1 cellular context compared by ENCODE assay signal in the genomic region with DNA sequence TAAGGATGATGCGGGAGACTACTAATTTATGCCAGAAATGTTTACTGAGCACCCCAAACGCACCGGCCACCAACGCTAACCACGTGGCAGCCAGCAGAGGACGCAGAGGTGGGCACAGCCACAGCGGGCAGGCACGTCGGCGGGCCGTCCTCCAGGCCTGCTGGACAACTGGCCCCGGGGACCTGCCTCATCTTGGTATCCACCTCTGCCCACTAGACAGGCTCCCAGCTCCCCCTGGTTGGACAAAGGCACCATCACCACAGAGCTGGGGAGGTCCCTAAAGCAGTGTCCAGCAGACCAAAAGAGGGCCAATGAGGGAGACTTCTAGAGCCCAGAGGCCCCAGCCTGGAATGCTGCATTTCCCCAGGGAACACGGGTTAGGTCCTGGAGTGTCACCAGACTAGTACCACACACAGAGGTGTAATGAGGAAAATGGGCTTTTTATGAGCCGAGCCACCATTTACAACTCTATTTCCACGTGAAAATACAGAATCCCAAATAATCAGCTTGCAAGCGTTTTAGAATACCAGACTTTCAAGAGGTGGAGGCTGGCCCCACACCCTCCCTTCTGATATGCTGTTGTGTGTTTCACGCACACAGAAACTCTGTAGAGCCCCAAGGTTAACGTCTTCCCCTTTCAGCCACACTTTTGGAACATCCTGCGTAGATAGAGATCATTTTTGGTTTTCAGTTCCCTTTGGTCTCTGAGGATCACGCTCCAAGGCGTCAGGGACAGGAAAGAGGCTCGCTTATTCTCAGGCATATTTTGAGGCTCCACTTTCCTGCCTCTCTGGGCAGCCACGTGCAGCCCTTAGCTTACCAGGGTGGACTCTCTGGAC.
TF ChIP-seq lines count a peak whose summit lies in the region.

No MANE protein-coding gene starts in this region.

TF ChIP-seq in GM12878, 131 proteins besides CTCF, POLR2A, EP300 and RAD21 (continued from another document and continues in another):
- TF ChIP-seq, protein P1, sequence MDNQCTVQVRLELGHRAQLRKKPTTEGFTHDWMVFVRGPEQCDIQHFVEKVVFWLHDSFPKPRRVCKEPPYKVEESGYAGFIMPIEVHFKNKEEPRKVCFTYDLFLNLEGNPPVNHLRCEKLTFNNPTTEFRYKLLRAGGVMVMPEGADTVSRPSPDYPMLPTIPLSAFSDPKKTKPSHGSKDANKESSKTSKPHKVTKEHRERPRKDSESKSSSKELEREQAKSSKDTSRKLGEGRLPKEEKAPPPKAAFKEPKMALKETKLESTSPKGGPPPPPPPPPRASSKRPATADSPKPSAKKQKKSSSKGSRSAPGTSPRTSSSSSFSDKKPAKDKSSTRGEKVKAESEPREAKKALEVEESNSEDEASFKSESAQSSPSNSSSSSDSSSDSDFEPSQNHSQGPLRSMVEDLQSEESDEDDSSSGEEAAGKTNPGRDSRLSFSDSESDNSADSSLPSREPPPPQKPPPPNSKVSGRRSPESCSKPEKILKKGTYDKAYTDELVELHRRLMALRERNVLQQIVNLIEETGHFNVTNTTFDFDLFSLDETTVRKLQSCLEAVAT (IDR thresholded peaks at IDR 0.05): 0 out of 2 replicates have a peak, but pooled peaks have one; percentile 26
- TF ChIP-seq CREM (IDR thresholded peaks at IDR 0.05; ENCODE audit: low read depth) (peak; percentile 95), YBX1 (IDR thresholded peaks at IDR 0.05) (no peak), NFIC (IDR thresholded peaks at IDR 0.05; ENCODE audit: low read depth, low read length) (peak; percentile 94), ASH2L (IDR thresholded peaks at IDR 0.05; ENCODE audit: borderline replicate concordance, low read depth) (no peak), MTA3 (IDR thresholded peaks at IDR 0.05; ENCODE audit: borderline replicate concordance, low read length) (peak; percentile 92), HDAC2 (IDR thresholded peaks at IDR 0.05) (no peak), TBL1XR1 (IDR thresholded peaks at IDR 0.05; ENCODE audit: low read depth, low read length) (peak; percentile 90), BMI1 (IDR thresholded peaks at IDR 0.05; ENCODE audit: borderline replicate concordance) (peak; percentile 73), ZNF24 (IDR thresholded peaks at IDR 0.05) (peak; percentile 35; the same call in 1 of the 2 replicates), POLR2AphosphoS2 (IDR thresholded peaks at IDR 0.05; ENCODE audit: low read depth, low read length) (peak; percentile 72; the same call in 1 of the 2 replicates), KLF5 (IDR thresholded peaks at IDR 0.05; ENCODE audit: partially characterized antibody) (peak; percentile 92), RBBP5 (conservative IDR thresholded peaks at IDR 0.05) (no peak), MEF2B (IDR thresholded peaks at IDR 0.05; ENCODE audit: partially characterized antibody, poor library complexity, severe bottlenecking) (peak; percentile 88), POLR2AphosphoS5 (IDR thresholded peaks at IDR 0.05; ENCODE audit: low read length) (peak; percentile 94), NR2F1 (conservative IDR thresholded peaks at IDR 0.05) (peak; percentile 95), TCF3 (IDR thresholded peaks at IDR 0.05; ENCODE audit: borderline replicate concordance, insufficient read depth, low read depth, low read length) (peak; percentile 90; the same call in 1 of the 2 replicates), PAX8 (IDR thresholded peaks at IDR 0.05) (no peak), BCL11A (IDR thresholded peaks at IDR 0.05; ENCODE audit: low read depth, low read length) (peak; percentile 97), ZNF384 (IDR thresholded peaks at IDR 0.05; ENCODE audit: borderline replicate concordance, low read depth, low read length) (peak; percentile 48; the same call in 1 of the 2 replicates), BHLHE40 (IDR thresholded peaks at IDR 0.05; ENCODE audit: borderline replicate concordance in 1 of 2, low read depth in 2 of 2, low read length in 1 of 2) (peak; percentile 95 to 98), RCOR1 (conservative IDR thresholded peaks at IDR 0.05; ENCODE audit: low read depth, low read length) (0 out of 2 replicates have a peak, but pooled peaks have one; percentile 44), FOXK2 (IDR thresholded peaks at IDR 0.05) (peak; percentile 25; the same call in 1 of the 2 replicates), SUZ12 (IDR thresholded peaks at IDR 0.05; ENCODE audit: unreplicated experiment) (no peak), SIN3A (IDR thresholded peaks at IDR 0.05; ENCODE audit: low read depth, low read length) (0 out of 2 replicates have a peak, but pooled peaks have one; percentile 17), GATAD2B (conservative IDR thresholded peaks at IDR 0.05; ENCODE audit: low read depth) (no peak; the same call in 1 of the 2 replicates), CBX5 (IDR thresholded peaks at IDR 0.05; ENCODE audit: low read depth) (no peak)
- TF ChIP-seq, protein P2, sequence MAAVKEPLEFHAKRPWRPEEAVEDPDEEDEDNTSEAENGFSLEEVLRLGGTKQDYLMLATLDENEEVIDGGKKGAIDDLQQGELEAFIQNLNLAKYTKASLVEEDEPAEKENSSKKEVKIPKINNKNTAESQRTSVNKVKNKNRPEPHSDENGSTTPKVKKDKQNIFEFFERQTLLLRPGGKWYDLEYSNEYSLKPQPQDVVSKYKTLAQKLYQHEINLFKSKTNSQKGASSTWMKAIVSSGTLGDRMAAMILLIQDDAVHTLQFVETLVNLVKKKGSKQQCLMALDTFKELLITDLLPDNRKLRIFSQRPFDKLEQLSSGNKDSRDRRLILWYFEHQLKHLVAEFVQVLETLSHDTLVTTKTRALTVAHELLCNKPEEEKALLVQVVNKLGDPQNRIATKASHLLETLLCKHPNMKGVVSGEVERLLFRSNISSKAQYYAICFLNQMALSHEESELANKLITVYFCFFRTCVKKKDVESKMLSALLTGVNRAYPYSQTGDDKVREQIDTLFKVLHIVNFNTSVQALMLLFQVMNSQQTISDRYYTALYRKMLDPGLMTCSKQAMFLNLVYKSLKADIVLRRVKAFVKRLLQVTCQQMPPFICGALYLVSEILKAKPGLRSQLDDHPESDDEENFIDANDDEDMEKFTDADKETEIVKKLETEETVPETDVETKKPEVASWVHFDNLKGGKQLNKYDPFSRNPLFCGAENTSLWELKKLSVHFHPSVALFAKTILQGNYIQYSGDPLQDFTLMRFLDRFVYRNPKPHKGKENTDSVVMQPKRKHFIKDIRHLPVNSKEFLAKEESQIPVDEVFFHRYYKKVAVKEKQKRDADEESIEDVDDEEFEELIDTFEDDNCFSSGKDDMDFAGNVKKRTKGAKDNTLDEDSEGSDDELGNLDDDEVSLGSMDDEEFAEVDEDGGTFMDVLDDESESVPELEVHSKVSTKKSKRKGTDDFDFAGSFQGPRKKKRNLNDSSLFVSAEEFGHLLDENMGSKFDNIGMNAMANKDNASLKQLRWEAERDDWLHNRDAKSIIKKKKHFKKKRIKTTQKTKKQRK (IDR thresholded peaks at IDR 0.05; ENCODE audit: low read depth, low read length): no peak
- TF ChIP-seq, protein P3, sequence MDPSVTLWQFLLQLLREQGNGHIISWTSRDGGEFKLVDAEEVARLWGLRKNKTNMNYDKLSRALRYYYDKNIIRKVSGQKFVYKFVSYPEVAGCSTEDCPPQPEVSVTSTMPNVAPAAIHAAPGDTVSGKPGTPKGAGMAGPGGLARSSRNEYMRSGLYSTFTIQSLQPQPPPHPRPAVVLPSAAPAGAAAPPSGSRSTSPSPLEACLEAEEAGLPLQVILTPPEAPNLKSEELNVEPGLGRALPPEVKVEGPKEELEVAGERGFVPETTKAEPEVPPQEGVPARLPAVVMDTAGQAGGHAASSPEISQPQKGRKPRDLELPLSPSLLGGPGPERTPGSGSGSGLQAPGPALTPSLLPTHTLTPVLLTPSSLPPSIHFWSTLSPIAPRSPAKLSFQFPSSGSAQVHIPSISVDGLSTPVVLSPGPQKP (IDR thresholded peaks at IDR 0.05; ENCODE audit: low read depth, low read length): no peak
- TF ChIP-seq, protein P4, sequence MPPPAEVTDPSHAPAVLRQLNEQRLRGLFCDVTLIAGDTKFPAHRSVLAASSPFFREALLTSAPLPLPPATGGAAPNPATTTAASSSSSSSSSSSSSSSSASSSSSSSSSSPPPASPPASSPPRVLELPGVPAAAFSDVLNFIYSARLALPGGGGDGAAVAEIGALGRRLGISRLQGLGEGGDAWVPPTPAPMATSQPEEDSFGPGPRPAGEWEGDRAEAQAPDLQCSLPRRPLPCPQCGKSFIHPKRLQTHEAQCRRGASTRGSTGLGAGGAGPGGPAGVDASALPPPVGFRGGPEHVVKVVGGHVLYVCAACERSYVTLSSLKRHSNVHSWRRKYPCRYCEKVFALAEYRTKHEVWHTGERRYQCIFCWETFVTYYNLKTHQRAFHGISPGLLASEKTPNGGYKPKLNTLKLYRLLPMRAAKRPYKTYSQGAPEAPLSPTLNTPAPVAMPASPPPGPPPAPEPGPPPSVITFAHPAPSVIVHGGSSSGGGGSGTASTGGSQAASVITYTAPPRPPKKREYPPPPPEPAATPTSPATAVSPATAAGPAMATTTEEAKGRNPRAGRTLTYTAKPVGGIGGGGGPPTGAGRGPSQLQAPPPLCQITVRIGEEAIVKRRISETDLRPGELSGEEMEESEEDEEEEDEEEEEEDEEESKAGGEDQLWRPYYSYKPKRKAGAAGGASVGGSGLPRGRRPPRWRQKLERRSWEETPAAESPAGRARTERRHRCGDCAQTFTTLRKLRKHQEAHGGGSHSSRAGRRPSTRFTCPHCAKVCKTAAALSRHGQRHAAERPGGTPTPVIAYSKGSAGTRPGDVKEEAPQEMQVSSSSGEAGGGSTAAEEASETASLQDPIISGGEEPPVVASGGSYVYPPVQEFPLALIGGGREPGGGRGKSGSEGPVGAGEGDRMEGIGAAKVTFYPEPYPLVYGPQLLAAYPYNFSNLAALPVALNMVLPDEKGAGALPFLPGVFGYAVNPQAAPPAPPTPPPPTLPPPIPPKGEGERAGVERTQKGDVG (CRISPR knock-in tag; IDR thresholded peaks at IDR 0.05): 0 out of 2 replicates have a peak, but pooled peaks have one; percentile 13
- TF ChIP-seq, protein P5, sequence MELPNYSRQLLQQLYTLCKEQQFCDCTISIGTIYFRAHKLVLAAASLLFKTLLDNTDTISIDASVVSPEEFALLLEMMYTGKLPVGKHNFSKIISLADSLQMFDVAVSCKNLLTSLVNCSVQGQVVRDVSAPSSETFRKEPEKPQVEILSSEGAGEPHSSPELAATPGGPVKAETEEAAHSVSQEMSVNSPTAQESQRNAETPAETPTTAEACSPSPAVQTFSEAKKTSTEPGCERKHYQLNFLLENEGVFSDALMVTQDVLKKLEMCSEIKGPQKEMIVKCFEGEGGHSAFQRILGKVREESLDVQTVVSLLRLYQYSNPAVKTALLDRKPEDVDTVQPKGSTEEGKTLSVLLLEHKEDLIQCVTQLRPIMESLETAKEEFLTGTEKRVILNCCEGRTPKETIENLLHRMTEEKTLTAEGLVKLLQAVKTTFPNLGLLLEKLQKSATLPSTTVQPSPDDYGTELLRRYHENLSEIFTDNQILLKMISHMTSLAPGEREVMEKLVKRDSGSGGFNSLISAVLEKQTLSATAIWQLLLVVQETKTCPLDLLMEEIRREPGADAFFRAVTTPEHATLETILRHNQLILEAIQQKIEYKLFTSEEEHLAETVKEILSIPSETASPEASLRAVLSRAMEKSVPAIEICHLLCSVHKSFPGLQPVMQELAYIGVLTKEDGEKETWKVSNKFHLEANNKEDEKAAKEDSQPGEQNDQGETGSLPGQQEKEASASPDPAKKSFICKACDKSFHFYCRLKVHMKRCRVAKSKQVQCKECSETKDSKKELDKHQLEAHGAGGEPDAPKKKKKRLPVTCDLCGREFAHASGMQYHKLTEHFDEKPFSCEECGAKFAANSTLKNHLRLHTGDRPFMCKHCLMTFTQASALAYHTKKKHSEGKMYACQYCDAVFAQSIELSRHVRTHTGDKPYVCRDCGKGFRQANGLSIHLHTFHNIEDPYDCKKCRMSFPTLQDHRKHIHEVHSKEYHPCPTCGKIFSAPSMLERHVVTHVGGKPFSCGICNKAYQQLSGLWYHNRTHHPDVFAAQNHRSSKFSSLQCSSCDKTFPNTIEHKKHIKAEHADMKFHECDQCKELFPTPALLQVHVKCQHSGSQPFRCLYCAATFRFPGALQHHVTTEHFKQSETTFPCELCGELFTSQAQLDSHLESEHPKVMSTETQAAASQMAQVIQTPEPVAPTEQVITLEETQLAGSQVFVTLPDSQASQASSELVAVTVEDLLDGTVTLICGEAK (IDR thresholded peaks at IDR 0.05; ENCODE audit: borderline replicate concordance): no peak
- TF ChIP-seq, protein P6, sequence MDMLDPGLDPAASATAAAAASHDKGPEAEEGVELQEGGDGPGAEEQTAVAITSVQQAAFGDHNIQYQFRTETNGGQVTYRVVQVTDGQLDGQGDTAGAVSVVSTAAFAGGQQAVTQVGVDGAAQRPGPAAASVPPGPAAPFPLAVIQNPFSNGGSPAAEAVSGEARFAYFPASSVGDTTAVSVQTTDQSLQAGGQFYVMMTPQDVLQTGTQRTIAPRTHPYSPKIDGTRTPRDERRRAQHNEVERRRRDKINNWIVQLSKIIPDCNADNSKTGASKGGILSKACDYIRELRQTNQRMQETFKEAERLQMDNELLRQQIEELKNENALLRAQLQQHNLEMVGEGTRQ (IDR thresholded peaks at IDR 0.05; ENCODE audit: borderline replicate concordance, low read depth, low read length): peak; percentile 2; the same call in 1 of the 2 replicates
- TF ChIP-seq, protein P7, sequence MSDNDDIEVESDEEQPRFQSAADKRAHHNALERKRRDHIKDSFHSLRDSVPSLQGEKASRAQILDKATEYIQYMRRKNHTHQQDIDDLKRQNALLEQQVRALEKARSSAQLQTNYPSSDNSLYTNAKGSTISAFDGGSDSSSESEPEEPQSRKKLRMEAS (IDR thresholded peaks at IDR 0.05; ENCODE audit: low read depth, low read length): peak; percentile 92
- TF ChIP-seq, protein P8, sequence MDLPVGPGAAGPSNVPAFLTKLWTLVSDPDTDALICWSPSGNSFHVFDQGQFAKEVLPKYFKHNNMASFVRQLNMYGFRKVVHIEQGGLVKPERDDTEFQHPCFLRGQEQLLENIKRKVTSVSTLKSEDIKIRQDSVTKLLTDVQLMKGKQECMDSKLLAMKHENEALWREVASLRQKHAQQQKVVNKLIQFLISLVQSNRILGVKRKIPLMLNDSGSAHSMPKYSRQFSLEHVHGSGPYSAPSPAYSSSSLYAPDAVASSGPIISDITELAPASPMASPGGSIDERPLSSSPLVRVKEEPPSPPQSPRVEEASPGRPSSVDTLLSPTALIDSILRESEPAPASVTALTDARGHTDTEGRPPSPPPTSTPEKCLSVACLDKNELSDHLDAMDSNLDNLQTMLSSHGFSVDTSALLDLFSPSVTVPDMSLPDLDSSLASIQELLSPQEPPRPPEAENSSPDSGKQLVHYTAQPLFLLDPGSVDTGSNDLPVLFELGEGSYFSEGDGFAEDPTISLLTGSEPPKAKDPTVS (IDR thresholded peaks at IDR 0.05; ENCODE audit: low read depth, low read length): no peak
- TF ChIP-seq, protein P9, sequence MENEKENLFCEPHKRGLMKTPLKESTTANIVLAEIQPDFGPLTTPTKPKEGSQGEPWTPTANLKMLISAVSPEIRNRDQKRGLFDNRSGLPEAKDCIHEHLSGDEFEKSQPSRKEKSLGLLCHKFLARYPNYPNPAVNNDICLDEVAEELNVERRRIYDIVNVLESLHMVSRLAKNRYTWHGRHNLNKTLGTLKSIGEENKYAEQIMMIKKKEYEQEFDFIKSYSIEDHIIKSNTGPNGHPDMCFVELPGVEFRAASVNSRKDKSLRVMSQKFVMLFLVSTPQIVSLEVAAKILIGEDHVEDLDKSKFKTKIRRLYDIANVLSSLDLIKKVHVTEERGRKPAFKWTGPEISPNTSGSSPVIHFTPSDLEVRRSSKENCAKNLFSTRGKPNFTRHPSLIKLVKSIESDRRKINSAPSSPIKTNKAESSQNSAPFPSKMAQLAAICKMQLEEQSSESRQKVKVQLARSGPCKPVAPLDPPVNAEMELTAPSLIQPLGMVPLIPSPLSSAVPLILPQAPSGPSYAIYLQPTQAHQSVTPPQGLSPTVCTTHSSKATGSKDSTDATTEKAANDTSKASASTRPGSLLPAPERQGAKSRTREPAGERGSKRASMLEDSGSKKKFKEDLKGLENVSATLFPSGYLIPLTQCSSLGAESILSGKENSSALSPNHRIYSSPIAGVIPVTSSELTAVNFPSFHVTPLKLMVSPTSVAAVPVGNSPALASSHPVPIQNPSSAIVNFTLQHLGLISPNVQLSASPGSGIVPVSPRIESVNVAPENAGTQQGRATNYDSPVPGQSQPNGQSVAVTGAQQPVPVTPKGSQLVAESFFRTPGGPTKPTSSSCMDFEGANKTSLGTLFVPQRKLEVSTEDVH (IDR thresholded peaks at IDR 0.05; ENCODE audit: low read depth, partially characterized antibody): peak; percentile 79
